Comparison of ENCODE assay signal across 11 cellular contexts in genomic region chr17:45098081-45098868, GRCh38. TPM values are rescaled to one million over a fixed set of nuclear protein-coding genes. Genes with fewer than 3 reads are reported as not detected.
DNase-seq lines count a peak whose midpoint lies in the region; ATAC-seq and TF ChIP-seq lines count a peak whose summit lies in the region.
"Had no signal": no experiment of that assay in that cellular context is flagged by ENCODE, and none has a peak within 500 bp of the region (broad histone marks: within the 10 kb centered on the region; RNA-seq: fewer than 3 reads in every experiment).

No MANE protein-coding gene starts in this region.

- CTCF ChIA-PET in HCT116 (lab: Charles Lee) (interaction anchor here (1.0 to 1.7 kb wide), 11 partner anchors 11 to 198 kb away, joined by 3 to 10 read pairs (median 4); partner anchors contain the start of genes ACBD4 and NMT1), T-cell (lab: Charles Lee) (interaction anchor here in 1 of 2 donors (0.6 to 0.7 kb wide), 2 partner anchors 49 to 996 kb away, joined by 3 to 4 read pairs; no protein-coding TSS in a partner anchor)
- CTCF ChIA-PET in activated CD4-positive, alpha-beta memory T cell treated with anti-CD3 and anti-CD28 coated beads, Interleukin-2, amount 10 ng/mL, durations not matched to agents 7 days and 5 days (lab: Charles Lee) = interaction anchor here (0.8 to 3.5 kb wide), 11 partner anchors 10 to 199 kb away, joined by 3 to 26 read pairs (median 4); partner anchors contain the start of genes ACBD4, DCAKD and EFTUD2

- no peak for TF ChIP-seq POLR2A in HCT116 (IDR thresholded peaks at IDR 0.05; ENCODE audit: borderline replicate concordance, extremely low read depth, insufficient read depth, insufficient read length)

- H3K79me2 ChIP-seq in HCT116 (ENCODE audit: insufficient read depth, low read length) = peaks cover 12% of the 10 kb centered on the region
- H3K79me2 ChIP-seq in fibroblast of lung (ENCODE audit: control insufficient read depth, insufficient read depth, low read length) = no peaks in the 10 kb centered on the region

- H3K4me3 ChIP-seq in HCT116 (replicated peaks in 1 of 2; ENCODE audit: low read depth in 1 of 2, low read length in 2 of 2) = no peak overlapping the region
- H3K4me3 ChIP-seq in fibroblast of lung (replicated peaks in 1 of 4; ENCODE audit: control extremely low read depth in 1 of 4, insufficient read depth in 1 of 4, low read depth in 3 of 4, low read length in 4 of 4) = no peak overlapping the region
- H3K4me3 ChIP-seq in subcutaneous abdominal adipose tissue (ENCODE audit: low read depth in 1 of 5, low read length in 5 of 5) = no peak overlapping the region

- no peaks in the 10 kb centered on the region for H3K9me3 Mint-ChIP-seq in T-cell
- no peaks in the 10 kb centered on the region for H3K9me3 Mint-ChIP-seq in stimulated activated memory B cell treated with anti-CD40 and anti-IgM and Interleukin-4, amounts not matched to agents 10 μg/mL and 1 μg/mL and 100 μg/mL, for 72 hours
- no peaks in the 10 kb centered on the region for H3K9me3 Mint-ChIP-seq in activated CD4-positive, alpha-beta memory T cell treated with anti-CD3 and anti-CD28 coated beads, Interleukin-2, amount 10 ng/mL, durations not matched to agents 7 days and 5 days
- H3K9me3 Mint-ChIP-seq: activated T-helper 2 cell treated with anti-CD3 and anti-CD28 coated beads, Interferon-gamma antibody, Interleukin-2, Interleukin-4, amounts not matched to agents 10 μg/mL and 5 μg/mL and 100 μg/mL, durations not matched to agents 14 hours and 24 hours and 36 hours; CD4-positive, alpha-beta memory T cell; central memory CD8-positive, alpha-beta T cell had no signal

- peak overlapping the region; percentile 19 to 59 for H3K27ac Mint-ChIP-seq in T-cell
- no peak overlapping the region for H3K27ac Mint-ChIP-seq in stimulated activated memory B cell treated with anti-CD40 and anti-IgM and Interleukin-4, amounts not matched to agents 10 μg/mL and 1 μg/mL and 100 μg/mL, for 72 hours
- no peak overlapping the region for H3K27ac Mint-ChIP-seq in activated CD4-positive, alpha-beta memory T cell treated with anti-CD3 and anti-CD28 coated beads, Interleukin-2, amount 10 ng/mL, durations not matched to agents 7 days and 5 days
- H3K27ac Mint-ChIP-seq: activated T-helper 2 cell treated with anti-CD3 and anti-CD28 coated beads, Interferon-gamma antibody, Interleukin-2, Interleukin-4, amounts not matched to agents 10 μg/mL and 5 μg/mL and 100 μg/mL, durations not matched to agents 14 hours and 24 hours and 36 hours had no signal

- no TSS peak for BruUV-seq in HCT116 (replicated peaks; lab: Mats Ljungman, UMichigan)

- intact Hi-C loops in HCT116 (cut with micrococcal nuclease) = loop anchor here (10.0 kb wide), 1 partner anchor 323 kb away; no protein-coding TSS in a partner anchor

- H3K27ac ChIP-seq in HCT116 (ENCODE audit: low read depth, low read length) (peak overlapping the region; percentile 19; the same call in 1 of the 2 replicates), fibroblast of lung (ENCODE audit: insufficient read depth, low read length) (peak overlapping the region; percentile 38), subcutaneous abdominal adipose tissue (ENCODE audit: low read depth, low read length) (peak overlapping the region; percentile 39)

- H2AFZ ChIP-seq in HCT116 (ENCODE audit: low read depth, low read length, poor library complexity, severe bottlenecking) (no peak overlapping the region), fibroblast of lung (ENCODE audit: low read length) (no peak overlapping the region)

- H3K36me3 ChIP-seq in HCT116 (ENCODE audit: control insufficient read depth in 1 of 2, insufficient read depth in 2 of 2, low read length in 2 of 2) (peaks cover 48 to 62% of the 10 kb centered on the region in 2 experiments), fibroblast of lung (ENCODE audit: control insufficient read depth, insufficient read depth, low read length) (peaks cover 35% of the 10 kb centered on the region), subcutaneous abdominal adipose tissue (ENCODE audit: control insufficient read depth in 5 of 5, insufficient read depth in 5 of 5, low read length in 5 of 5) (peaks cover 0 to 87% (median 72%) of the 10 kb centered on the region in 5 donors)

- H3K9ac ChIP-seq in HCT116 (ENCODE audit: low read length) = no peak overlapping the region
- no peak overlapping the region for H3K9ac ChIP-seq in fibroblast of lung (ENCODE audit: insufficient read depth, low read length)
- H3K9ac ChIP-seq in subcutaneous abdominal adipose tissue (ENCODE audit: low read length in 5 of 5) = no peak overlapping the region

- no peaks in the 10 kb centered on the region for H3K9me2 ChIP-seq in HCT116 (ENCODE audit: insufficient read depth)

- RAD21 ChIA-PET in HCT116 (lab: Charles Lee; ENCODE audit: low non-redundant PET in 1 of 2, low total read pairs in 2 of 2, uncharacterized antibody in 2 of 2, unreplicated experiment in 2 of 2) = interaction anchor here (1.0 to 1.4 kb wide), 2 partner anchors 178 to 324 kb away, joined by 3 to 4 read pairs; no protein-coding TSS in a partner anchor

- no peak for ATAC-seq in HCT116
- no peak for ATAC-seq in T-cell (replicated peaks in 1 of 4)
- no peak for ATAC-seq in stimulated activated memory B cell treated with anti-CD40 and anti-IgM and Interleukin-4, amounts not matched to agents 10 μg/mL and 1 μg/mL and 100 μg/mL, for 72 hours
- ATAC-seq in HG02981 (IDR thresholded peaks at IDR 0.05; ENCODE audit: unreplicated experiment) = no peak

- DNase-seq in HCT116 (ENCODE audit: low read depth, low spot score) (no peak), T-cell (no peak), fibroblast of lung (ENCODE audit: low read depth in 2 of 2) (no peak), SHP77 treated with DMSO at 0.1 percent for 48 hours (lab: John Stamatoyannopoulos, UW) (no peak)
- DNase-seq in activated CD4-positive, alpha-beta memory T cell treated with anti-CD3 and anti-CD28 coated beads, Interleukin-2, amount 10 ng/mL, durations not matched to agents 7 days and 5 days = no peak

- H3K4me2 ChIP-seq in HCT116 (ENCODE audit: low read length) (no peak overlapping the region), fibroblast of lung (ENCODE audit: extremely low read depth, insufficient read depth, low read length) (no peak overlapping the region)

- TF ChIP-seq RAD21 in HCT116 (IDR thresholded peaks at IDR 0.05; ENCODE audit: low read depth) = no peak

- TF ChIP-seq CTCF in HCT116 (IDR thresholded peaks at IDR 0.05 in 2 of 3, conservative IDR thresholded peaks at IDR 0.05 in 1 of 3; ENCODE audit: borderline replicate concordance in 1 of 3, insufficient read depth in 1 of 3, low read depth in 2 of 3, low read length in 2 of 3) = no peak
- TF ChIP-seq CTCF in fibroblast of lung (conservative IDR thresholded peaks at IDR 0.05 in 1 of 2, IDR thresholded peaks at IDR 0.05 in 1 of 2; ENCODE audit: low read depth in 1 of 2, low read length in 2 of 2) = no peak

- H3K27me3 ChIP-seq in HCT116 (ENCODE audit: insufficient read depth, low read length) (no peaks in the 10 kb centered on the region), fibroblast of lung (ENCODE audit: control insufficient read depth, insufficient read depth, low read length) (no peaks in the 10 kb centered on the region), subcutaneous abdominal adipose tissue (ENCODE audit: control insufficient read depth in 5 of 5, insufficient read depth in 4 of 5, low read length in 5 of 5) (no peaks in the 10 kb centered on the region)

- H3K36me3 Mint-ChIP-seq in T-cell = peaks cover 57% of the 10 kb centered on the region
- H3K36me3 Mint-ChIP-seq in stimulated activated memory B cell treated with anti-CD40 and anti-IgM and Interleukin-4, amounts not matched to agents 10 μg/mL and 1 μg/mL and 100 μg/mL, for 72 hours = peaks cover 63% of the 10 kb centered on the region
- H3K36me3 Mint-ChIP-seq in activated CD4-positive, alpha-beta memory T cell treated with anti-CD3 and anti-CD28 coated beads, Interleukin-2, amount 10 ng/mL, durations not matched to agents 7 days and 5 days (ENCODE audit: low read depth) = peaks cover 68% of the 10 kb centered on the region

- H3K27me3 Mint-ChIP-seq in T-cell = no peaks in the 10 kb centered on the region
- no peaks in the 10 kb centered on the region for H3K27me3 Mint-ChIP-seq in stimulated activated memory B cell treated with anti-CD40 and anti-IgM and Interleukin-4, amounts not matched to agents 10 μg/mL and 1 μg/mL and 100 μg/mL, for 72 hours
- H3K27me3 Mint-ChIP-seq in activated CD4-positive, alpha-beta memory T cell treated with anti-CD3 and anti-CD28 coated beads, Interleukin-2, amount 10 ng/mL, durations not matched to agents 7 days and 5 days = no peaks in the 10 kb centered on the region
- H3K27me3 Mint-ChIP-seq: CD4-positive, alpha-beta memory T cell; central memory CD8-positive, alpha-beta T cell had no signal

- no peak overlapping the region for H3K4me3 Mint-ChIP-seq in T-cell
- no peak overlapping the region for H3K4me3 Mint-ChIP-seq in stimulated activated memory B cell treated with anti-CD40 and anti-IgM and Interleukin-4, amounts not matched to agents 10 μg/mL and 1 μg/mL and 100 μg/mL, for 72 hours
- no peak overlapping the region for H3K4me3 Mint-ChIP-seq in activated CD4-positive, alpha-beta memory T cell treated with anti-CD3 and anti-CD28 coated beads, Interleukin-2, amount 10 ng/mL, durations not matched to agents 7 days and 5 days
- H3K4me3 Mint-ChIP-seq: CD4-positive, alpha-beta memory T cell; central memory CD8-positive, alpha-beta T cell had no signal

- POLR2A ChIA-PET in HCT116 (lab: Charles Lee) (no interaction called here), T-cell (lab: Charles Lee) (no interaction called here)
- POLR2A ChIA-PET in activated CD4-positive, alpha-beta memory T cell treated with anti-CD3 and anti-CD28 coated beads, Interleukin-2, amount 10 ng/mL, durations not matched to agents 7 days and 5 days (lab: Charles Lee) = interaction anchor here (0.6 to 0.9 kb wide), 2 partner anchors 51 to 178 kb away, joined by 3 read pairs; no protein-coding TSS in a partner anchor

- H3K4me1 ChIP-seq in HCT116 (ENCODE audit: control insufficient read depth in 1 of 2, insufficient read depth in 2 of 2, low read length in 2 of 2) = peaks cover 0 to 6% of the 10 kb centered on the region in 2 experiments; a peak in 1 of 4 replicates
- peaks cover 12% of the 10 kb centered on the region for H3K4me1 ChIP-seq in fibroblast of lung (ENCODE audit: control insufficient read depth, extremely low read depth, insufficient read depth, low read length)
- peaks cover 6 to 37% (median 29%) of the 10 kb centered on the region in 5 donors for H3K4me1 ChIP-seq in subcutaneous abdominal adipose tissue (ENCODE audit: control insufficient read depth in 5 of 5, insufficient read depth in 5 of 5, low read length in 5 of 5)

- H3K9me3 ChIP-seq in HCT116 (ENCODE audit: control insufficient read depth in 1 of 2, insufficient read depth in 1 of 2, low read depth in 1 of 2, low read length in 2 of 2) (no peaks in the 10 kb centered on the region), fibroblast of lung (ENCODE audit: control insufficient read depth, insufficient read depth, low read depth, low read length) (no peaks in the 10 kb centered on the region), subcutaneous abdominal adipose tissue (ENCODE audit: control insufficient read depth in 5 of 5, low read length in 5 of 5) (no peaks in the 10 kb centered on the region)

- H4K20me1 ChIP-seq in HCT116 (ENCODE audit: insufficient read depth) = no peaks in the 10 kb centered on the region
- H4K20me1 ChIP-seq in fibroblast of lung (ENCODE audit: control insufficient read depth, extremely low read depth, insufficient read depth, low read length) = no peaks in the 10 kb centered on the region

- no peaks in the 10 kb centered on the region for H3K4me1 Mint-ChIP-seq in T-cell
- peaks cover 20% of the 10 kb centered on the region for H3K4me1 Mint-ChIP-seq in stimulated activated memory B cell treated with anti-CD40 and anti-IgM and Interleukin-4, amounts not matched to agents 10 μg/mL and 1 μg/mL and 100 μg/mL, for 72 hours
- H3K4me1 Mint-ChIP-seq in activated CD4-positive, alpha-beta memory T cell treated with anti-CD3 and anti-CD28 coated beads, Interleukin-2, amount 10 ng/mL, durations not matched to agents 7 days and 5 days = no peaks in the 10 kb centered on the region
- H3K4me1 Mint-ChIP-seq: CD4-positive, alpha-beta memory T cell had no signal

RNA-seq across cellular contexts. Expression of gene PLCD3, which starts 34.0 kb away (rescaled TPM):
- total RNA-seq in HCT116 (2021; ENCODE audit: unreplicated experiment) = 197 TPM
- polyA plus RNA-seq in HCT116 (2012) = 109 and 122 TPM in 2 replicates
- 1 to 10 TPM; 3.1 to 9.9 (median 4.8) TPM for total RNA-seq in T-cell
- total RNA-seq in fibroblast of lung = 39.3 and 59.8 TPM in 2 replicates
- polyA plus RNA-seq in fibroblast of lung = 32.8 and 52.1 TPM in 2 replicates
- polyA plus RNA-seq in fibroblast of lung (2012) = 39.6 and 76.5 TPM in 2 replicates
- 151 and 159 TPM in 2 replicates for polyA minus RNA-seq in fibroblast of lung (ENCODE audit: low replicate concordance)
- 1 to 10 TPM; 2.7 to 3.1 TPM for total RNA-seq in activated CD4-positive, alpha-beta memory T cell treated with anti-CD3 and anti-CD28 coated beads, Interleukin-2, amount 10 ng/mL, durations not matched to agents 7 days and 5 days

RNA-seq across cellular contexts. Expression of gene NMT1, which starts 37.2 kb away (rescaled TPM):
- total RNA-seq in HCT116 (2021; ENCODE audit: unreplicated experiment) = 173 TPM
- 124 and 172 TPM in 2 replicates for polyA plus RNA-seq in HCT116 (2012)
- 100 to 1,000 TPM in 3 of 5 donors, 10 to 100 TPM in 2; 79.5 to 139 (median 125) TPM for total RNA-seq in T-cell
- 73.2 and 124 TPM in 2 replicates for total RNA-seq in fibroblast of lung
- 46.2 and 57.1 TPM in 2 replicates for polyA plus RNA-seq in fibroblast of lung
- polyA plus RNA-seq in fibroblast of lung (2012) = 104 and 130 TPM in 2 replicates
- 67.8 and 173 TPM in 2 replicates for polyA minus RNA-seq in fibroblast of lung (ENCODE audit: low replicate concordance)
- 100 to 1,000 TPM; 114 TPM for total RNA-seq in activated CD4-positive, alpha-beta memory T cell treated with anti-CD3 and anti-CD28 coated beads, Interleukin-2, amount 10 ng/mL, durations not matched to agents 7 days and 5 days

RNA-seq across cellular contexts. Expression of gene ACBD4, which starts 37.2 kb away (rescaled TPM):
- 13.6 TPM for total RNA-seq in HCT116 (2021; ENCODE audit: unreplicated experiment)
- 6.1 and 9.5 TPM in 2 replicates for polyA plus RNA-seq in HCT116 (2012)
- 10 to 100 TPM; 28.4 to 48.5 (median 38.9) TPM for total RNA-seq in T-cell
- total RNA-seq in fibroblast of lung = 7.7 and 18.0 TPM in 2 replicates
- polyA plus RNA-seq in fibroblast of lung = 3.0 and 3.4 TPM in 2 replicates
- 5.8 and 6.3 TPM in 2 replicates for polyA plus RNA-seq in fibroblast of lung (2012)
- polyA minus RNA-seq in fibroblast of lung (ENCODE audit: low replicate concordance) = 4.9 and 8.4 TPM in 2 replicates
- 10 to 100 TPM; 15.0 to 17.8 TPM for total RNA-seq in activated CD4-positive, alpha-beta memory T cell treated with anti-CD3 and anti-CD28 coated beads, Interleukin-2, amount 10 ng/mL, durations not matched to agents 7 days and 5 days

RNA-seq across cellular contexts. Expression of gene DCAKD, which starts 46.8 kb away (rescaled TPM):
- total RNA-seq in HCT116 (2021; ENCODE audit: unreplicated experiment) = 31.9 TPM
- polyA plus RNA-seq in HCT116 (2012) = 23.3 and 24.4 TPM in 2 replicates
- 10 to 100 TPM; 18.7 to 40.7 (median 29.7) TPM for total RNA-seq in T-cell
- 39.8 and 41.5 TPM in 2 replicates for total RNA-seq in fibroblast of lung
- polyA plus RNA-seq in fibroblast of lung = 21.8 TPM in 2 replicates
- 26.3 and 28.3 TPM in 2 replicates for polyA plus RNA-seq in fibroblast of lung (2012)
- 85.1 and 89.3 TPM in 2 replicates for polyA minus RNA-seq in fibroblast of lung (ENCODE audit: low replicate concordance)
- 10 to 100 TPM; 25.9 to 26.2 TPM for total RNA-seq in activated CD4-positive, alpha-beta memory T cell treated with anti-CD3 and anti-CD28 coated beads, Interleukin-2, amount 10 ng/mL, durations not matched to agents 7 days and 5 days

RNA-seq across cellular contexts. Expression of gene HEXIM1, which starts 50.0 kb away (rescaled TPM):
- 58.0 TPM for total RNA-seq in HCT116 (2021; ENCODE audit: unreplicated experiment)
- polyA plus RNA-seq in HCT116 (2012) = 29.6 and 33.0 TPM in 2 replicates
- 10 to 100 TPM; 32.3 to 55.9 (median 34.5) TPM for total RNA-seq in T-cell
- 9.9 and 10.3 TPM in 2 replicates for total RNA-seq in fibroblast of lung
- 11.7 and 12.4 TPM in 2 replicates for polyA plus RNA-seq in fibroblast of lung
- 20.2 and 20.3 TPM in 2 replicates for polyA plus RNA-seq in fibroblast of lung (2012)
- polyA minus RNA-seq in fibroblast of lung (ENCODE audit: low replicate concordance) = 4.3 and 6.1 TPM in 2 replicates
- total RNA-seq in activated CD4-positive, alpha-beta memory T cell treated with anti-CD3 and anti-CD28 coated beads, Interleukin-2, amount 10 ng/mL, durations not matched to agents 7 days and 5 days = 10 to 100 TPM; 35.0 to 35.8 TPM

Comparison
In these comparisons a context has a peak if more than half of its experiments do, and no peak if none do; other contexts are left out.
1. H3K27ac Mint-ChIP-seq: peak in T-cell (2 of 2); none in stimulated activated memory B cell treated with anti-CD40 and anti-IgM and Interleukin-4, amounts not matched to agents 10 μg/mL and 1 μg/mL and 100 μg/mL, for 72 hours (single experiment) and activated CD4-positive, alpha-beta memory T cell treated with anti-CD3 and anti-CD28 coated beads, Interleukin-2, amount 10 ng/mL, durations not matched to agents 7 days and 5 days (single experiment).
2. Peak in every context shown above with its lines, with median percentiles within 50 percentile points of each other: H3K27ac ChIP-seq.